ENCODE assay signal across 1 cellular context in genomic region chr3:100970537-100970936, GRCh38.
TF ChIP-seq lines count a peak whose summit lies in the region.

No MANE protein-coding gene starts in this region.

TF ChIP-seq in GM23338, 12 proteins besides CTCF, POLR2A, EP300 and RAD21 (continued from another document):
- TF ChIP-seq ZNF462 (CRISPR knock-in tag; IDR thresholded peaks at IDR 0.05) (no peak), ZNF331 (CRISPR knock-in tag; IDR thresholded peaks at IDR 0.05; ENCODE audit: low read depth) (no peak), EZH2 (IDR thresholded peaks at IDR 0.05; ENCODE audit: low read depth, unreplicated experiment) (no peak), NANOG (IDR thresholded peaks at IDR 0.05; ENCODE audit: borderline replicate concordance) (no peak), STAT1 (IDR thresholded peaks at IDR 0.05; ENCODE audit: unreplicated experiment) (no peak), JUNB (IDR thresholded peaks at IDR 0.05; ENCODE audit: unreplicated experiment) (no peak), POLR2AphosphoS5 (IDR thresholded peaks at IDR 0.05; ENCODE audit: low read depth) (no peak), ZNF114 (CRISPR knock-in tag; IDR thresholded peaks at IDR 0.05) (no peak), CREB1 (CRISPR knock-in tag; IDR thresholded peaks at IDR 0.05; ENCODE audit: low read depth) (no peak)
- TF ChIP-seq, protein P1, sequence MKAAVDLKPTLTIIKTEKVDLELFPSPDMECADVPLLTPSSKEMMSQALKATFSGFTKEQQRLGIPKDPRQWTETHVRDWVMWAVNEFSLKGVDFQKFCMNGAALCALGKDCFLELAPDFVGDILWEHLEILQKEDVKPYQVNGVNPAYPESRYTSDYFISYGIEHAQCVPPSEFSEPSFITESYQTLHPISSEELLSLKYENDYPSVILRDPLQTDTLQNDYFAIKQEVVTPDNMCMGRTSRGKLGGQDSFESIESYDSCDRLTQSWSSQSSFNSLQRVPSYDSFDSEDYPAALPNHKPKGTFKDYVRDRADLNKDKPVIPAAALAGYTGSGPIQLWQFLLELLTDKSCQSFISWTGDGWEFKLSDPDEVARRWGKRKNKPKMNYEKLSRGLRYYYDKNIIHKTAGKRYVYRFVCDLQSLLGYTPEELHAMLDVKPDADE (IDR thresholded peaks at IDR 0.05): no peak
- TF ChIP-seq, protein P2, sequence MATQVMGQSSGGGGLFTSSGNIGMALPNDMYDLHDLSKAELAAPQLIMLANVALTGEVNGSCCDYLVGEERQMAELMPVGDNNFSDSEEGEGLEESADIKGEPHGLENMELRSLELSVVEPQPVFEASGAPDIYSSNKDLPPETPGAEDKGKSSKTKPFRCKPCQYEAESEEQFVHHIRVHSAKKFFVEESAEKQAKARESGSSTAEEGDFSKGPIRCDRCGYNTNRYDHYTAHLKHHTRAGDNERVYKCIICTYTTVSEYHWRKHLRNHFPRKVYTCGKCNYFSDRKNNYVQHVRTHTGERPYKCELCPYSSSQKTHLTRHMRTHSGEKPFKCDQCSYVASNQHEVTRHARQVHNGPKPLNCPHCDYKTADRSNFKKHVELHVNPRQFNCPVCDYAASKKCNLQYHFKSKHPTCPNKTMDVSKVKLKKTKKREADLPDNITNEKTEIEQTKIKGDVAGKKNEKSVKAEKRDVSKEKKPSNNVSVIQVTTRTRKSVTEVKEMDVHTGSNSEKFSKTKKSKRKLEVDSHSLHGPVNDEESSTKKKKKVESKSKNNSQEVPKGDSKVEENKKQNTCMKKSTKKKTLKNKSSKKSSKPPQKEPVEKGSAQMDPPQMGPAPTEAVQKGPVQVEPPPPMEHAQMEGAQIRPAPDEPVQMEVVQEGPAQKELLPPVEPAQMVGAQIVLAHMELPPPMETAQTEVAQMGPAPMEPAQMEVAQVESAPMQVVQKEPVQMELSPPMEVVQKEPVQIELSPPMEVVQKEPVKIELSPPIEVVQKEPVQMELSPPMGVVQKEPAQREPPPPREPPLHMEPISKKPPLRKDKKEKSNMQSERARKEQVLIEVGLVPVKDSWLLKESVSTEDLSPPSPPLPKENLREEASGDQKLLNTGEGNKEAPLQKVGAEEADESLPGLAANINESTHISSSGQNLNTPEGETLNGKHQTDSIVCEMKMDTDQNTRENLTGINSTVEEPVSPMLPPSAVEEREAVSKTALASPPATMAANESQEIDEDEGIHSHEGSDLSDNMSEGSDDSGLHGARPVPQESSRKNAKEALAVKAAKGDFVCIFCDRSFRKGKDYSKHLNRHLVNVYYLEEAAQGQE (IDR thresholded peaks at IDR 0.05; ENCODE audit: unreplicated experiment): no peak
TF ChIP-seq in GM23338: peak in this region for 0.
